In the genomic region with DNA sequence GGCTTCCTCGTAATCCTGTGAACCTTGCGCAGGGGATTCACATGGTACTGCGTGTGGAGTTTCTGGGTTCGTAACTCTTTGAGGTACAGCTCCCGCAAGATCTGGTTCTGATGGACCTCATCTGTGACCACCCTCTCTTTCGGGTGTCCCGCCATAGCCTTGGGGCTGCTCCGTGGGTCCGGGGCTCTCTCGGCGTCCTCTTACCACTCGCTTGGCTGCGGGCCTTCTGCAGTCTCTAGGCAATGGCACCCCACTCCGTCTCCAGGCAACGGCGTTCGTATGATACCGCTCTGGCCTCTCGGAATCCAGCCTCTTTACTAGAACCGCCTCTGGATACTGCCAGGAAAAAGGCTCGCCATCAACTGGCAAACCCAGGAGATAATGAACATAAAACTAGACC, we compare ENCODE assay signal across 27 cellular contexts. TPM values are rescaled to one million over a fixed set of nuclear protein-coding genes. Genes with fewer than 3 reads are reported as not detected.
"Had no signal": no experiment of that assay in that cellular context is flagged by ENCODE, and none has a peak within 500 bp of the region (broad histone marks: within the 10 kb centered on the region; RNA-seq: fewer than 3 reads in every experiment).

No MANE protein-coding gene starts in this region.

- H3K4me1 ChIP-seq: body of pancreas, foreskin keratinocyte, gastrocnemius medialis had no signal

- H3K27ac ChIP-seq: body of pancreas, esophagus muscularis mucosa, foreskin keratinocyte, gastrocnemius medialis, heart left ventricle had no signal

- H3K4me3 ChIP-seq: body of pancreas, esophagus muscularis mucosa, gastrocnemius medialis, heart left ventricle had no signal

- H3K9me3 ChIP-seq: body of pancreas, esophagus muscularis mucosa, gastrocnemius medialis, heart left ventricle had no signal

- ATAC-seq: activated CD8-positive, alpha-beta T cell treated with anti-CD3 and anti-CD28 coated beads for 36 hours; activated T-cell treated with anti-CD3 and anti-CD28 coated beads, Interleukin-2, amount 50 U/mL, for 4 hours; activated T-helper 17 cell treated with anti-CD3 and anti-CD28 coated beads, Interleukin-2, amount 50 U/mL, for 72 hours; body of pancreas; effector memory CD8-positive, alpha-beta T cell; foreskin keratinocyte; gastrocnemius medialis; heart left ventricle had no signal

- H3K27me3 ChIP-seq: body of pancreas, esophagus muscularis mucosa, foreskin keratinocyte, gastrocnemius medialis, heart left ventricle had no signal

- H3K36me3 ChIP-seq: esophagus muscularis mucosa, gastrocnemius medialis, heart left ventricle had no signal

- DNase-seq: activated CD4-positive, alpha-beta T cell treated with anti-CD3 and anti-CD28 coated beads for 48 hours; activated CD4-positive, alpha-beta T cell treated with anti-CD3 and anti-CD28 coated beads, Interleukin-2, amount 50 U/mL, for 1 hour; activated CD4-positive, alpha-beta T cell treated with anti-CD3 and anti-CD28 coated beads, Interleukin-2, amount 50 U/mL, for 48 hours; activated CD8-positive, alpha-beta memory T cell treated with anti-CD3 and anti-CD28 coated beads for 24 hours; activated CD8-positive, alpha-beta T cell treated with anti-CD3 and anti-CD28 coated beads for 36 hours; activated effector memory CD4-positive, alpha-beta T cell treated with Interleukin-2 at 50 U/mL for 16 hours; activated gamma-delta T cell treated with Interleukin-2 at 50 U/mL for 16 hours; activated naive CD4-positive, alpha-beta T cell treated with anti-CD3 and anti-CD28 coated beads, Interleukin-2, amount 50 U/mL, for 16 hours; activated naive CD4-positive, alpha-beta T cell treated with Interleukin-2 at 50 U/mL for 16 hours; activated T-cell treated with anti-CD3 and anti-CD28 coated beads, Interleukin-2, amount 50 U/mL, for 4 hours; amniotic stem cell; anterior cingulate cortex; body of pancreas; caudate nucleus; cortex of kidney; dermis blood vessel endothelial cell; effector CD4-positive, alpha-beta T cell; effector memory CD8-positive, alpha-beta T cell; erythroblast; foreskin keratinocyte; gastrocnemius medialis; glutamatergic neuron; heart left ventricle; T-helper 2 cell had no signal

RNA-seq across cellular contexts. Expression of a gene that starts 54.7 kb away (rescaled TPM):
- total RNA-seq: activated CD8-positive, alpha-beta T cell treated with anti-CD3 and anti-CD28 coated beads for 36 hours; activated T-helper 17 cell treated with anti-CD3 and anti-CD28 coated beads, Interleukin-2, amount 50 U/mL, for 72 hours; dermis blood vessel endothelial cell; foreskin keratinocyte; T-helper 1 cell treated with Interleukin-12 subunit alpha and Interleukin-12 subunit beta and Interleukin-4 antibody, amounts not matched to agents 30 ng/mL and 1 ng/mL, for 36 hours had no signal
- polyA plus RNA-seq: foreskin keratinocyte had no signal
